1 cellular context compared by ENCODE assay signal in genomic region chr9:95007470-95007869, GRCh38.
TF ChIP-seq lines count a peak whose summit lies in the region.

No MANE protein-coding gene starts in this region.

TF ChIP-seq in GM12878, 131 proteins besides CTCF, POLR2A, EP300 and RAD21 (continued from another document):
- TF ChIP-seq, protein P1, sequence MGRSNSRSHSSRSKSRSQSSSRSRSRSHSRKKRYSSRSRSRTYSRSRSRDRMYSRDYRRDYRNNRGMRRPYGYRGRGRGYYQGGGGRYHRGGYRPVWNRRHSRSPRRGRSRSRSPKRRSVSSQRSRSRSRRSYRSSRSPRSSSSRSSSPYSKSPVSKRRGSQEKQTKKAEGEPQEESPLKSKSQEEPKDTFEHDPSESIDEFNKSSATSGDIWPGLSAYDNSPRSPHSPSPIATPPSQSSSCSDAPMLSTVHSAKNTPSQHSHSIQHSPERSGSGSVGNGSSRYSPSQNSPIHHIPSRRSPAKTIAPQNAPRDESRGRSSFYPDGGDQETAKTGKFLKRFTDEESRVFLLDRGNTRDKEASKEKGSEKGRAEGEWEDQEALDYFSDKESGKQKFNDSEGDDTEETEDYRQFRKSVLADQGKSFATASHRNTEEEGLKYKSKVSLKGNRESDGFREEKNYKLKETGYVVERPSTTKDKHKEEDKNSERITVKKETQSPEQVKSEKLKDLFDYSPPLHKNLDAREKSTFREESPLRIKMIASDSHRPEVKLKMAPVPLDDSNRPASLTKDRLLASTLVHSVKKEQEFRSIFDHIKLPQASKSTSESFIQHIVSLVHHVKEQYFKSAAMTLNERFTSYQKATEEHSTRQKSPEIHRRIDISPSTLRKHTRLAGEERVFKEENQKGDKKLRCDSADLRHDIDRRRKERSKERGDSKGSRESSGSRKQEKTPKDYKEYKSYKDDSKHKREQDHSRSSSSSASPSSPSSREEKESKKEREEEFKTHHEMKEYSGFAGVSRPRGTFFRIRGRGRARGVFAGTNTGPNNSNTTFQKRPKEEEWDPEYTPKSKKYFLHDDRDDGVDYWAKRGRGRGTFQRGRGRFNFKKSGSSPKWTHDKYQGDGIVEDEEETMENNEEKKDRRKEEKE (IDR thresholded peaks at IDR 0.05): no peak
- TF ChIP-seq TBL1XR1 (IDR thresholded peaks at IDR 0.05; ENCODE audit: low read depth, low read length): no peak
